Comparison of ENCODE assay signal across 18 cellular contexts in genomic region chr20:45818239-45818638, GRCh38. TPM values are rescaled to one million over a fixed set of nuclear protein-coding genes. Genes with fewer than 3 reads are reported as not detected.
A peak's percentile ranks its signal among the peaks of the same experiment; 100 is the strongest.
DNase-seq lines count a peak whose midpoint lies in the region; ATAC-seq and TF ChIP-seq lines count a peak whose summit lies in the region.
"Had no signal": no experiment of that assay in that cellular context is flagged by ENCODE, and none has a peak within 500 bp of the region (broad histone marks: within the 10 kb centered on the region; RNA-seq: fewer than 3 reads in every experiment).

No MANE protein-coding gene starts in this region.

- no peak overlapping the region for H2AFZ ChIP-seq in SK-N-SH (ENCODE audit: low read depth)

- ATAC-seq in SK-N-SH treated with all-trans-retinoic acid at 6 μM for 48 hours (no peak), gastroesophageal sphincter (no peak), HG03469 (IDR thresholded peaks at IDR 0.05; ENCODE audit: unreplicated experiment) (no peak)
- ATAC-seq: activated CD8-positive, alpha-beta T cell treated with anti-CD3 and anti-CD28 coated beads for 36 hours had no signal

- H3K4me1 Mint-ChIP-seq in type B pancreatic cell (ENCODE audit: unreplicated experiment), result peaks cover 11% of the 10 kb centered on the region

- H3K9me3 ChIP-seq in SK-N-SH (no peaks in the 10 kb centered on the region), gastroesophageal sphincter (no peaks in the 10 kb centered on the region), tibial nerve (no peaks in the 10 kb centered on the region)
- H3K9me3 ChIP-seq: MG63 had no signal

- H3F3A ChIP-seq in SK-N-SH (replicated peaks; ENCODE audit: insufficient read depth), result peaks cover 25% of the 10 kb centered on the region

- peaks cover 26% of the 10 kb centered on the region for H3K79me2 ChIP-seq in SK-N-SH (ENCODE audit: insufficient read depth)

- H3K9ac ChIP-seq in SK-N-SH, result no peak overlapping the region

- POLR2A ChIA-PET in SK-N-SH (lab: Yijun Ruan, JAX), result no interaction called here

- H3K27me3 ChIP-seq in SK-N-SH (ENCODE audit: insufficient read depth) (no peaks in the 10 kb centered on the region), gastroesophageal sphincter (peaks cover 13% of the 10 kb centered on the region), tibial nerve (peaks cover 0 to 13% of the 10 kb centered on the region in 2 donors)
- H3K27me3 ChIP-seq: MG63 had no signal

- H3K9me3 Mint-ChIP-seq in type B pancreatic cell, result no peaks in the 10 kb centered on the region
- H3K9me3 Mint-ChIP-seq: activated CD8-positive, alpha-beta T cell treated with anti-CD3 and anti-CD28 coated beads for 36 hours had no signal

- no peak for TF ChIP-seq EP300 in SK-N-SH (IDR thresholded peaks at IDR 0.05; ENCODE audit: borderline replicate concordance in 1 of 2, low read depth in 1 of 2, low read length in 1 of 2)
- no peak for TF ChIP-seq EP300 in gastroesophageal sphincter (IDR thresholded peaks at IDR 0.05)
- TF ChIP-seq EP300 in tibial nerve (IDR thresholded peaks at IDR 0.05), result no peak

- no peak for TF ChIP-seq CTCF in SK-N-SH (IDR thresholded peaks at IDR 0.05)
- TF ChIP-seq CTCF in gastroesophageal sphincter (IDR thresholded peaks at IDR 0.05), result no peak
- no peak for TF ChIP-seq CTCF in tibial nerve (IDR thresholded peaks at IDR 0.05)
- TF ChIP-seq CTCF in type B pancreatic cell (conservative IDR thresholded peaks at IDR 0.05), result no peak

- no peak overlapping the region for H3K4me3 Mint-ChIP-seq in type B pancreatic cell
- H3K4me3 Mint-ChIP-seq: activated CD8-positive, alpha-beta T cell treated with anti-CD3 and anti-CD28 coated beads for 36 hours had no signal

- H3K27ac ChIP-seq in SK-N-SH (ENCODE audit: low read depth in 2 of 2, low read length in 1 of 2) (no peak overlapping the region), gastroesophageal sphincter (peak overlapping the region in 3 of 4 donors; percentile 44 to 63 (median 46)), tibial nerve (peak overlapping the region; percentile 37 to 82 (median 62))
- H3K27ac ChIP-seq: C4-2B had no signal

- no peak overlapping the region for H3K27ac Mint-ChIP-seq in type B pancreatic cell
- H3K27ac Mint-ChIP-seq: activated CD8-positive, alpha-beta T cell treated with anti-CD3 and anti-CD28 coated beads for 36 hours had no signal

- H3K36me3 ChIP-seq in SK-N-SH (replicated peaks in 1 of 2; ENCODE audit: control insufficient read depth in 1 of 2, insufficient read depth in 2 of 2, low read length in 1 of 2) (peaks cover 2 to 10% of the 10 kb centered on the region in 2 experiments), gastroesophageal sphincter (no peaks in the 10 kb centered on the region), tibial nerve (no peaks in the 10 kb centered on the region)

- no peaks in the 10 kb centered on the region for H3K9me2 ChIP-seq in SK-N-SH

- H3K4me2 ChIP-seq in SK-N-SH, result no peak overlapping the region

- 74% methylated on average over 3 of the region's 3 CpGs for WGBS in SK-N-SH (ENCODE audit: low lambda C conversion rate)
- WGBS in gastroesophageal sphincter (ENCODE audit: low coverage in 1 of 2), 2 donors, result 50 to 80% methylated on average over 2 to 3 of the region's 3 CpGs
- WGBS in tibial nerve, 2 donors, result 68 to 89% methylated on average over 3 of the region's 3 CpGs

- CTCF ChIA-PET in SK-N-SH (lab: Yijun Ruan, JAX), result interaction anchor here (1.2 to 2.4 kb wide), 2 partner anchors 47 to 72 kb away, joined by 3 to 11 read pairs; no protein-coding TSS in a partner anchor

- no peak for TF ChIP-seq RAD21 in SK-N-SH (IDR thresholded peaks at IDR 0.05; ENCODE audit: low read length)

- H3K27me3 Mint-ChIP-seq in type B pancreatic cell, result peaks cover 10% of the 10 kb centered on the region

- H3K4me3 ChIP-seq in SK-N-SH (ENCODE audit: low read depth in 2 of 2, low read length in 1 of 2) (no peak overlapping the region), gastroesophageal sphincter (no peak overlapping the region), tibial nerve (no peak overlapping the region)
- H3K4me3 ChIP-seq: MG63 had no signal

- H3K4me1 ChIP-seq in SK-N-SH (ENCODE audit: control insufficient read depth in 1 of 2, insufficient read depth in 2 of 2, low read depth in 1 of 2, low read length in 1 of 2) (peaks cover 0 to 6% of the 10 kb centered on the region in 2 experiments; a peak in 1 of 4 replicates), gastroesophageal sphincter (peaks cover 0 to 27% (median 4%) of the 10 kb centered on the region in 3 donors), tibial nerve (peaks cover 0 to 29% (median 3%) of the 10 kb centered on the region in 4 donors)

- TF ChIP-seq POLR2A in gastroesophageal sphincter (IDR thresholded peaks at IDR 0.05), result no peak
- TF ChIP-seq POLR2A in tibial nerve (IDR thresholded peaks at IDR 0.05), result no peak

- DNase-seq in SK-N-SH (no peak), tibial nerve (ENCODE audit: low spot score in 2 of 2) (no peak), type B pancreatic cell (ENCODE audit: extremely low spot score, unreplicated experiment) (no peak)
- DNase-seq: 8988T; activated CD8-positive, alpha-beta T cell treated with anti-CD3 and anti-CD28 coated beads for 36 hours; amniotic stem cell; DND-41; hippocampal formation; NCI-H187; NCI-H524; stimulated activated CD4-positive, alpha-beta T cell treated with anti-CD3 and anti-CD28 coated beads, Interleukin-15, amount 100 ng/mL, for 24 hours had no signal

- no peaks in the 10 kb centered on the region for H4K20me1 ChIP-seq in SK-N-SH (ENCODE audit: insufficient read depth)

- peaks cover 4% of the 10 kb centered on the region for H3K36me3 Mint-ChIP-seq in type B pancreatic cell

TF ChIP-seq in SK-N-SH, 30 proteins besides CTCF, POLR2A, EP300 and RAD21:
- TF ChIP-seq SIN3A (IDR thresholded peaks at IDR 0.05; ENCODE audit: borderline replicate concordance, low read depth, low read length) (0 out of 2 replicates have a peak, but pooled peaks have one; percentile 18), TEAD4 (IDR thresholded peaks at IDR 0.05; ENCODE audit: borderline replicate concordance, insufficient read depth) (no peak), ELF1 (IDR thresholded peaks at IDR 0.05) (no peak), RFX5 (IDR thresholded peaks at IDR 0.05; ENCODE audit: low read length) (no peak), TAF1 (IDR thresholded peaks at IDR 0.05; ENCODE audit: borderline replicate concordance, low read depth, low read length) (no peak), MAX (IDR thresholded peaks at IDR 0.05; ENCODE audit: low read depth) (no peak), FOXM1 (IDR thresholded peaks at IDR 0.05; ENCODE audit: low read depth) (no peak), FOXJ3 (CRISPR knock-in tag; IDR thresholded peaks at IDR 0.05) (no peak)

TF ChIP-seq in SK-N-SH treated with all-trans-retinoic acid at 6 μM for 48 hours, 23 proteins besides CTCF, POLR2A, EP300 and RAD21 (continues in another document):
- TF ChIP-seq ZC3H10 (CRISPR knock-in tag; IDR thresholded peaks at IDR 0.05), result no peak
- no peak for TF ChIP-seq PATZ1 (CRISPR knock-in tag; IDR thresholded peaks at IDR 0.05; ENCODE audit: borderline replicate concordance)

RNA-seq across cellular contexts. Expression of gene UBE2C, which starts 5.8 kb away (rescaled TPM):
- polyA plus RNA-seq in SK-N-SH (2012; rRNA removed), result 82.8 and 115 TPM in 2 replicates
- polyA plus RNA-seq in SK-N-SH (2012; cell fraction: cytosol; rRNA removed), result 82.5 and 93.2 TPM in 2 replicates
- 40.8 and 50.3 TPM in 2 replicates for polyA plus RNA-seq in SK-N-SH (2012; cell fraction: nucleus; rRNA removed)
- total RNA-seq in gastroesophageal sphincter (under 1 TPM in 1 of 4 donors, not detected in 3; 0.72 TPM), tibial nerve (1 to 10 TPM in 2 of 4 donors, under 1 TPM in 1, not detected in 1; 0.78 to 6.9 (median 1.5) TPM), type B pancreatic cell (ENCODE audit: low replicate concordance) (46.4 and 136 TPM in 2 replicates)

RNA-seq across cellular contexts. Expression of gene TNNC2, which starts 8.9 kb away (rescaled TPM):
- 0.57 and 1.1 TPM in 2 replicates for polyA plus RNA-seq in SK-N-SH (2012; rRNA removed)
- polyA plus RNA-seq in SK-N-SH (2012; cell fraction: cytosol; rRNA removed), result 0.62 and 0.67 TPM in 2 replicates
- 4.0 and 4.1 TPM in 2 replicates for polyA plus RNA-seq in SK-N-SH (2012; cell fraction: nucleus; rRNA removed)
- total RNA-seq in gastroesophageal sphincter (1 to 10 TPM in 3 of 4 donors, not detected in 1; 1.0 to 6.3 (median 1.3) TPM), tibial nerve (10 to 100 TPM in 1 of 4 donors, 1 to 10 TPM in 2, not detected in 1; 2.3 to 12.0 (median 6.5) TPM), type B pancreatic cell (ENCODE audit: low replicate concordance) (2.1 TPM in 1 of 2 replicates, not detected in the other)
- total RNA-seq: activated CD8-positive, alpha-beta T cell treated with anti-CD3 and anti-CD28 coated beads for 36 hours; epithelial cell of proximal tubule had no signal

RNA-seq across cellular contexts. Expression of gene SNX21, which starts 15.4 kb away (rescaled TPM):
- 20.6 and 22.1 TPM in 2 replicates for polyA plus RNA-seq in SK-N-SH (2012; rRNA removed)
- 10.7 and 15.9 TPM in 2 replicates for polyA plus RNA-seq in SK-N-SH (2012; cell fraction: cytosol; rRNA removed)
- 40.5 and 107 TPM in 2 replicates for polyA plus RNA-seq in SK-N-SH (2012; cell fraction: nucleus; rRNA removed)
- 10 to 100 TPM; 45.9 to 76.3 (median 59.7) TPM for total RNA-seq in gastroesophageal sphincter
- 100 to 1,000 TPM; 177 to 389 (median 240) TPM for total RNA-seq in tibial nerve
- total RNA-seq in type B pancreatic cell (ENCODE audit: low replicate concordance), result 12.2 and 16.4 TPM in 2 replicates

RNA-seq across cellular contexts. Expression of gene DNTTIP1, which starts 26.5 kb away (rescaled TPM):
- 60.0 and 65.8 TPM in 2 replicates for polyA plus RNA-seq in SK-N-SH (2012; rRNA removed)
- polyA plus RNA-seq in SK-N-SH (2012; cell fraction: cytosol; rRNA removed), result 59.6 and 66.6 TPM in 2 replicates
- 48.3 and 55.4 TPM in 2 replicates for polyA plus RNA-seq in SK-N-SH (2012; cell fraction: nucleus; rRNA removed)
- total RNA-seq in gastroesophageal sphincter (10 to 100 TPM; 21.8 to 33.3 (median 27.8) TPM), tibial nerve (10 to 100 TPM; 17.4 to 33.6 (median 27.2) TPM), type B pancreatic cell (ENCODE audit: low replicate concordance) (26.5 and 32.9 TPM in 2 replicates)

RNA-seq across cellular contexts. Expression of gene WFDC3, which starts 26.6 kb away (rescaled TPM):
- polyA plus RNA-seq in SK-N-SH (2012; rRNA removed), result 0.76 and 0.97 TPM in 2 replicates
- 0.85 and 1.1 TPM in 2 replicates for polyA plus RNA-seq in SK-N-SH (2012; cell fraction: cytosol; rRNA removed)
- 1.1 TPM in 2 replicates for polyA plus RNA-seq in SK-N-SH (2012; cell fraction: nucleus; rRNA removed)
- total RNA-seq in gastroesophageal sphincter (1 to 10 TPM in 1 of 4 donors, not detected in 3; 2.3 TPM), tibial nerve (1 to 10 TPM in 1 of 4 donors, not detected in 3; 2.4 TPM), type B pancreatic cell (ENCODE audit: low replicate concordance) (not detected in 2 replicates)
- total RNA-seq: HT-29 had no signal

Comparison
In these comparisons a context has a peak if more than half of its experiments do, and no peak if none do; other contexts are left out.
1. H3K27ac ChIP-seq: peak in gastroesophageal sphincter (3 of 4) and tibial nerve (4 of 4); none in SK-N-SH (0 of 2).